In genomic region chr7:93148135-93148534, GRCh38 we compare ENCODE assay signal across 8 cellular contexts. TPM values are rescaled to one million over a fixed set of nuclear protein-coding genes. Genes with fewer than 3 reads are reported as not detected.
A peak's percentile ranks its signal among the peaks of the same experiment; 100 is the strongest.
DNase-seq lines count a peak whose midpoint lies in the region; ATAC-seq and TF ChIP-seq lines count a peak whose summit lies in the region.

Gene SAMD9L (minus strand): TSS chr7:93148385. CDS start chr7:93135971, 12,414 bp downstream.

- peaks cover 0 to 6% (median 0%) of the 10 kb centered on the region in 7 donors for H3K9me3 Mint-ChIP-seq in naive B cell

- H3K27ac Mint-ChIP-seq in naive B cell = peak within 1 kb of the TSS; percentile 93 to 98 (median 96)

- no peaks in the 10 kb centered on the region for H3K27me3 Mint-ChIP-seq in naive B cell

- in situ Hi-C loops in GM13976 (cut with MboI; ENCODE audit: low sequenced_read_pairs, unreplicated experiment) = no loop called here

- ATAC-seq in naive B cell (ENCODE audit: low read depth in 2 of 2) = peak; percentile 62 to 73

- no peak for TF ChIP-seq CTCF in GM13976 (IDR thresholded peaks at IDR 0.05; ENCODE audit: borderline replicate concordance, control extremely low read depth, extremely low read depth, insufficient read depth, missing control alignments)
- no peak for TF ChIP-seq CTCF in HFF-Myc (IDR thresholded peaks at IDR 0.05; ENCODE audit: low read depth, low read length, missing control alignments)
- no peak for TF ChIP-seq CTCF in choroid plexus epithelial cell (conservative IDR thresholded peaks at IDR 0.05; ENCODE audit: low read depth, low read length)

- peaks cover 6% of the 10 kb centered on the region in 2 donors for H3K36me3 Mint-ChIP-seq in naive B cell

- H3K4me3 ChIP-seq in HFF-Myc (replicated peaks; ENCODE audit: low read depth, low read length) (peak within 1 kb of the TSS; percentile 17), choroid plexus epithelial cell (ENCODE audit: low read depth, low read length) (peak within 1 kb of the TSS; percentile 48)

- DNase-seq in GM13976 (ENCODE audit: low spot score) = peak; percentile 32
- no peak for DNase-seq in HFF-Myc (ENCODE audit: extremely low read depth, low read depth)
- DNase-seq in NOMO-1 treated with dmso at 0.1 percent for 144 hours (lab: John Stamatoyannopoulos, UW; ENCODE audit: unreplicated experiment) = peak; percentile 81
- DNase-seq in choroid plexus epithelial cell (ENCODE audit: low read depth) = peak; percentile 53
- DNase-seq in naive B cell = peak; percentile 32
- DNase-seq in NCI-H226 = no peak
- no peak for DNase-seq in iPS-NIHi7 (ENCODE audit: extremely low spot score)
- DNase-seq in DMS153 treated with DMSO at 0.1 percent for 48 hours (lab: John Stamatoyannopoulos, UW; ENCODE audit: unreplicated experiment) = no peak

- peaks cover 43 to 62% (median 47%) of the 10 kb centered on the region in 3 donors for H3K4me1 Mint-ChIP-seq in naive B cell

- H3K4me3 Mint-ChIP-seq in naive B cell = peak within 1 kb of the TSS; percentile 85 to 97 (median 94)

RNA-seq across cellular contexts. Expression of gene SAMD9L, which starts in this region (rescaled TPM):
- polyA plus RNA-seq in naive B cell (ENCODE audit: low read depth in 6 of 6) = 10 to 100 TPM; 19.9 to 66.7 (median 53.0) TPM

Comparison
In these comparisons a context has a peak if more than half of its experiments do, and no peak if none do; other contexts are left out.
1. DNase-seq: peak in GM13976 (single experiment), NOMO-1 treated with dmso at 0.1 percent for 144 hours (single experiment), choroid plexus epithelial cell (single experiment) and naive B cell (single experiment); none in HFF-Myc (single experiment), NCI-H226 (single experiment), iPS-NIHi7 (single experiment) and DMS153 treated with DMSO at 0.1 percent for 48 hours (single experiment).